11 cellular contexts compared by ENCODE assay signal in the genomic region with DNA sequence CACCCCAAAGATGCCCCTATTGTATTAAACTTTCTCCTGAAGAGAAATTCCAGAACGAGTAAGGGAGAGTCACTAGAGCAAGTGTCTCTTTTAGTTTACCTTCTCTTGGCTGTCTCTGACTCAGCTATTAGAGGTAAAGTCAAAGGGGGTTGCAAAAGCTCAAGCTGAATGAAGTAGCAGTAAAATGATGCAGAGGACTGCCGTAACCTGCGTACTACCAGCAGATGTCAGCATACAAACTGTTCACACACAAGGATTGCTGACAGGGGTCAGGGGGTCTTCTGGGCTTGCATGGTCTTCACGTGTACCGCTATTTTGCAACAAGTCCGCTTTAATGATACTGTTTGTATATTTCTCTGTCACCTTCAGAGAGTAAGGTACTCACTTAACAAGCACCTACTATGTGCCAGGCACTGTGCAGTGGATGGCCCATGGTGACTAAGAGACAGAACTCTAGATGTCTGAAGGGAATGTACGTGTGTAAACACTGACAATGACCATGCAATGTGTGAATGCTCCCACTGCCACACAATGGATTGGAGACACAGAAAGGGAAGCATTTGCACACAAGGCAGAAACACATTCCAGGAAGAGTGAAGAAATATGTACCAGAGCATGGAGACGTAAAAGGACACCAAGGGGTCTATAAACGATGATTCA. TPM values are rescaled to one million over a fixed set of nuclear protein-coding genes. Genes with fewer than 3 reads are reported as not detected.
A peak's percentile ranks its signal among the peaks of the same experiment; 100 is the strongest.
DNase-seq lines count a peak whose midpoint lies in the region; ATAC-seq and TF ChIP-seq lines count a peak whose summit lies in the region.
"Had no signal": no experiment of that assay in that cellular context is flagged by ENCODE, and none has a peak within 500 bp of the region (broad histone marks: within the 10 kb centered on the region; RNA-seq: fewer than 3 reads in every experiment).

No MANE protein-coding gene starts in this region.

- no peak for ATAC-seq in activated T-helper 17 cell treated with anti-CD3 and anti-CD28 coated beads, Interleukin-2, amount 50 U/mL, for 72 hours (replicated peaks)
- ATAC-seq: heart left ventricle, pancreas had no signal

- no peak for DNase-seq in GM20000 (ENCODE audit: low spot score)
- peak; percentile 34 for DNase-seq in NCI-H2227 (lab: John Stamatoyannopoulos, UW; ENCODE audit: unreplicated experiment)
- peak; percentile 6 for DNase-seq in cerebellar cortex (ENCODE audit: low spot score)
- DNase-seq in neural crest cell (ENCODE audit: low read depth, low spot score) = no peak
- DNase-seq in ureter (ENCODE audit: low spot score) = no peak
- DNase-seq in activated gamma-delta T cell treated with Interleukin-2 at 50 U/mL for 16 hours = no peak
- DNase-seq: activated CD4-positive, alpha-beta T cell treated with anti-CD3 and anti-CD28 coated beads, Interleukin-2, amount 50 U/mL, for 4 hours; anterior cingulate cortex; heart left ventricle; pancreas had no signal

- peaks cover 3% of the 10 kb centered on the region for H3K9me3 Mint-ChIP-seq in neural crest cell
- H3K9me3 Mint-ChIP-seq in activated T-helper 17 cell treated with anti-CD3 and anti-CD28 coated beads, Interleukin-2, amount 50 U/mL, for 72 hours = no peaks in the 10 kb centered on the region

- peaks cover 25% of the 10 kb centered on the region for H3K36me3 Mint-ChIP-seq in neural crest cell (ENCODE audit: low read depth)
- peaks cover 16% of the 10 kb centered on the region for H3K36me3 Mint-ChIP-seq in activated T-helper 17 cell treated with anti-CD3 and anti-CD28 coated beads, Interleukin-2, amount 50 U/mL, for 72 hours (ENCODE audit: low read depth)

- H3K27me3 Mint-ChIP-seq in neural crest cell (ENCODE audit: low read depth) = no peaks in the 10 kb centered on the region
- H3K27me3 Mint-ChIP-seq in activated T-helper 17 cell treated with anti-CD3 and anti-CD28 coated beads, Interleukin-2, amount 50 U/mL, for 72 hours = no peaks in the 10 kb centered on the region

- H3K4me3 Mint-ChIP-seq in neural crest cell = no peak overlapping the region
- no peak overlapping the region for H3K4me3 Mint-ChIP-seq in activated T-helper 17 cell treated with anti-CD3 and anti-CD28 coated beads, Interleukin-2, amount 50 U/mL, for 72 hours

- no peaks in the 10 kb centered on the region for H3K4me1 Mint-ChIP-seq in neural crest cell
- H3K4me1 Mint-ChIP-seq in activated T-helper 17 cell treated with anti-CD3 and anti-CD28 coated beads, Interleukin-2, amount 50 U/mL, for 72 hours = peaks cover 4% of the 10 kb centered on the region

- H3K27ac Mint-ChIP-seq in neural crest cell (ENCODE audit: unreplicated experiment) = no peak overlapping the region
- H3K27ac Mint-ChIP-seq in activated T-helper 17 cell treated with anti-CD3 and anti-CD28 coated beads, Interleukin-2, amount 50 U/mL, for 72 hours = no peak overlapping the region

- peak; percentile 13 for TF ChIP-seq CTCF in GM20000 (IDR thresholded peaks at IDR 0.05; ENCODE audit: extremely low read depth, missing control alignments)
- peak; percentile 45 for TF ChIP-seq CTCF in neural crest cell (conservative IDR thresholded peaks at IDR 0.05)

RNA-seq across cellular contexts. Expression of a gene that starts 34.9 kb away (rescaled TPM):
- total RNA-seq in neural crest cell (21.3 and 22.5 TPM in 2 replicates), ureter (4.6 TPM)
- total RNA-seq in activated T-helper 17 cell treated with anti-CD3 and anti-CD28 coated beads, Interleukin-2, amount 50 U/mL, for 72 hours = 10 to 100 TPM in 1 of 2 donors, 1 to 10 TPM in 1; 8.9 to 13.4 TPM

RNA-seq across cellular contexts. Expression of a gene that starts 34.9 kb away (rescaled TPM):
- 31.2 and 32.1 TPM in 2 replicates for total RNA-seq in neural crest cell
- 6.5 TPM for total RNA-seq in ureter
- total RNA-seq in activated T-helper 17 cell treated with anti-CD3 and anti-CD28 coated beads, Interleukin-2, amount 50 U/mL, for 72 hours = 10 to 100 TPM in 1 of 2 donors, 1 to 10 TPM in 1; 9.2 to 14.7 TPM

RNA-seq across cellular contexts. Expression of a gene that starts 46.8 kb away (rescaled TPM):
- total RNA-seq in neural crest cell (0.32 TPM in 1 of 2 replicates, not detected in the other), ureter (not detected)
- not detected for total RNA-seq in activated T-helper 17 cell treated with anti-CD3 and anti-CD28 coated beads, Interleukin-2, amount 50 U/mL, for 72 hours
- total RNA-seq: heart left ventricle, pancreas had no signal

Comparison
In these comparisons a context has a peak if more than half of its experiments do, and no peak if none do; other contexts are left out.
1. DNase-seq: peak in NCI-H2227 (single experiment) and cerebellar cortex (single experiment); none in GM20000 (single experiment), neural crest cell (single experiment), ureter (single experiment) and activated gamma-delta T cell treated with Interleukin-2 at 50 U/mL for 16 hours (single experiment).